In the genomic region with DNA sequence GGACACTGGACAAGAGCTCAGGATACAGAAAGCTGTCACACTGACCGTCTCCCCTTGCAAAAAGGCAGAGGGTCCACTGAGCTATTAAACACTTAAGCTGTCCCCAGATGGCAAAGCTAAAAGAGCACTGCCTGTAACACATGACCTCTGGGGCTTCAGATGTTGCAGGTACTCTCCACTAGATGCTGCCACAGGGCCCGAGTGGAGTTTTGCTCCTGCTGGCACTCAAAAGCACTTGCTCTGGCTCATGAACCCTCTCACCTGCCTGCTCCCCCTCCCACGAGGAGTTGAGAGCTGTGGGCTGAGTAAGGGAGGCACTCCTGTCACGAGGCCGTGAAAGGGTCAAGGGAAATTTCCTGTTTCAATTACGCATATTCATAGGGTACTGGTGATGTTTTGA, we compare ENCODE assay signal across 19 cellular contexts.
DNase-seq lines count a peak whose midpoint lies in the region; ATAC-seq and TF ChIP-seq lines count a peak whose summit lies in the region.
"Had no signal": no experiment of that assay in that cellular context is flagged by ENCODE, and none has a peak within 500 bp of the region (broad histone marks: within the 10 kb centered on the region; RNA-seq: fewer than 3 reads in every experiment).

No MANE protein-coding gene starts in this region.

- H3K27me3 Mint-ChIP-seq in GM23338 (ENCODE audit: insufficient read depth, low read depth, poor library complexity), result peaks cover 1% of the 10 kb centered on the region

- H3K36me3 ChIP-seq in GM23338 (ENCODE audit: insufficient read depth) (0 out of 2 replicates have a peak, but pooled peaks cover 6% of the 10 kb centered on the region), PC-3 (ENCODE audit: low read depth, low read length) (peaks cover 4% of the 10 kb centered on the region; the same call in 1 of the 2 replicates), lung (ENCODE audit: control insufficient read depth in 2 of 2, insufficient read depth in 2 of 2, low read length in 2 of 2) (no peaks in the 10 kb centered on the region)

- H3K4me1 ChIP-seq in GM23338 (ENCODE audit: insufficient read depth) (no peaks in the 10 kb centered on the region), PC-3 (ENCODE audit: insufficient read depth, low read length) (no peaks in the 10 kb centered on the region), lung (ENCODE audit: control insufficient read depth in 2 of 2, insufficient read depth in 2 of 2, low read length in 2 of 2) (peaks cover 10 to 21% of the 10 kb centered on the region in 2 donors)

- H3K9ac ChIP-seq in PC-3 (ENCODE audit: low read length), result no peak overlapping the region
- H3K9ac ChIP-seq: KMS-11 had no signal

- H3K27me3 ChIP-seq in GM23338 (ENCODE audit: insufficient read depth) (no peaks in the 10 kb centered on the region), PC-3 (ENCODE audit: low read length) (no peaks in the 10 kb centered on the region), lung (ENCODE audit: control insufficient read depth, insufficient read depth) (no peaks in the 10 kb centered on the region)
- H3K27me3 ChIP-seq: spleen, testis had no signal

- DNase-seq in GM10248 (ENCODE audit: extremely low spot score) (no peak), GM23338 (ENCODE audit: low spot score) (peak; percentile 10), PC-3 (no peak), lung (ENCODE audit: low spot score) (no peak)
- DNase-seq: activated CD4-positive, alpha-beta memory T cell treated with anti-CD3 and anti-CD28 coated beads, Interleukin-2, amount 10 ng/mL, durations not matched to agents 7 days and 5 days; activated naive CD4-positive, alpha-beta T cell treated with anti-CD3 and anti-CD28 coated beads, Interleukin-2, amount 50 U/mL, for 16 hours; activated T-cell treated with anti-CD3 and anti-CD28 coated beads, Interleukin-2, amount 50 U/mL, for 4 hours; HCEC 1CT; NCI-H1417; NCI-H226; psoas muscle; spleen; testis had no signal

- POLR2A ChIA-PET in GM10248 (lab: Yijun Ruan, JAX) (interaction anchor here (0.6 kb wide), 1 partner anchor 581 kb away, joined by 3 read pairs; no protein-coding TSS in a partner anchor), PC-3 (lab: Charles Lee; ENCODE audit: unreplicated experiment) (no interaction called here)

- H4K20me1 ChIP-seq in GM23338 (replicated peaks; ENCODE audit: insufficient read depth), result no peaks in the 10 kb centered on the region
- H4K20me1 ChIP-seq in PC-3 (ENCODE audit: low read length), result no peaks in the 10 kb centered on the region

- H3K79me2 ChIP-seq in GM23338 (replicated peaks; ENCODE audit: insufficient read depth) (no peaks in the 10 kb centered on the region), PC-3 (ENCODE audit: low read length) (no peaks in the 10 kb centered on the region)

- H3K9me3 Mint-ChIP-seq in GM23338, result peaks cover 26% of the 10 kb centered on the region

- BruUV-seq in PC-3 (replicated peaks; lab: Mats Ljungman, UMichigan), result no TSS peak

- H3K4me3 ChIP-seq in GM23338, result no peak overlapping the region
- H3K4me3 ChIP-seq in PC-3 (ENCODE audit: low read length), result no peak overlapping the region
- no peak overlapping the region for H3K4me3 ChIP-seq in lung
- H3K4me3 ChIP-seq: psoas muscle, spleen, testis had no signal

- H3K27ac ChIP-seq in GM23338 (ENCODE audit: low read depth) (no peak overlapping the region), PC-3 (ENCODE audit: low read length) (no peak overlapping the region), lung (ENCODE audit: low read depth in 1 of 2, low read length in 1 of 2) (no peak overlapping the region)
- H3K27ac ChIP-seq: KMS-11, psoas muscle, spleen, testis had no signal

- no peak overlapping the region for H3K4me3 Mint-ChIP-seq in GM23338
- H3K4me3 Mint-ChIP-seq: activated CD4-positive, alpha-beta memory T cell treated with anti-CD3 and anti-CD28 coated beads, Interleukin-2, amount 10 ng/mL, durations not matched to agents 7 days and 5 days; activated T-cell treated with anti-CD3 and anti-CD28 coated beads, Interleukin-2, amount 50 U/mL, for 4 hours; mesothelial cell of epicardium; T-helper 1 cell treated with Interleukin-12 subunit alpha and Interleukin-12 subunit beta and Interleukin-4 antibody, amounts not matched to agents 30 μg/mL and 1 μg/mL, for 36 hours had no signal

- H2AFZ ChIP-seq in GM23338 (no peak overlapping the region), PC-3 (ENCODE audit: low read length) (no peak overlapping the region)

- CTCF ChIA-PET in GM10248 (lab: Yijun Ruan, JAX), result interaction anchor here (0.9 to 3.6 kb wide), 6 partner anchors 9 to 56 kb away, joined by 3 to 16 read pairs (median 4); no protein-coding TSS in a partner anchor
- CTCF ChIA-PET in PC-3 (lab: Charles Lee), result interaction anchor here (0.6 kb wide), 1 partner anchor 30 kb away, joined by 4 read pairs; no protein-coding TSS in a partner anchor

- H3F3A ChIP-seq in GM23338 (replicated peaks; ENCODE audit: low read depth) (no peaks in the 10 kb centered on the region), PC-3 (ENCODE audit: low read length, unreplicated experiment) (no peaks in the 10 kb centered on the region)

- H3K36me3 Mint-ChIP-seq in GM23338 (ENCODE audit: low read depth), result peaks cover 5% of the 10 kb centered on the region; the same call in 1 of the 3 replicates

- TF ChIP-seq CTCF in GM10248 (IDR thresholded peaks at IDR 0.05; ENCODE audit: control extremely low read depth, extremely low read depth, low read depth, missing control alignments), result peak; percentile 3
- no peak for TF ChIP-seq CTCF in GM23338 (conservative IDR thresholded peaks at IDR 0.05; ENCODE audit: low read depth in 2 of 2)
- TF ChIP-seq CTCF in PC-3 (conservative IDR thresholded peaks at IDR 0.05; ENCODE audit: low read depth, low read length), result peak; percentile 24; the same call in 1 of the 2 replicates
- no peak for TF ChIP-seq CTCF in lung (IDR thresholded peaks at IDR 0.05; ENCODE audit: control extremely low read depth, extremely low read depth)

- H3K4me2 ChIP-seq in GM23338 (no peak overlapping the region), PC-3 (ENCODE audit: low read length) (no peak overlapping the region)
- H3K4me2 ChIP-seq: KMS-11 had no signal

- peaks cover 6% of the 10 kb centered on the region; the same call in 1 of the 2 replicates for H3K9me2 ChIP-seq in GM23338 (ENCODE audit: insufficient read depth)
- no peaks in the 10 kb centered on the region for H3K9me2 ChIP-seq in PC-3 (replicated peaks; ENCODE audit: low read length)

- H3K27ac Mint-ChIP-seq in GM23338, result no peak overlapping the region
- H3K27ac Mint-ChIP-seq: activated CD4-positive, alpha-beta memory T cell treated with anti-CD3 and anti-CD28 coated beads, Interleukin-2, amount 10 ng/mL, durations not matched to agents 7 days and 5 days; mesothelial cell of epicardium; T-helper 1 cell treated with Interleukin-12 subunit alpha and Interleukin-12 subunit beta and Interleukin-4 antibody, amounts not matched to agents 30 μg/mL and 1 μg/mL, for 36 hours had no signal

- WGBS in lung, 2 donors, result 77 to 85% methylated on average over 6 of the region's 6 CpGs

- intact Hi-C loops in PC-3 (cut with micrococcal nuclease), result no loop called here

- H3K9me3 ChIP-seq in PC-3 (ENCODE audit: low read length) (peaks cover 4% of the 10 kb centered on the region; the same call in 1 of the 2 replicates), lung (ENCODE audit: control insufficient read depth in 2 of 2, insufficient read depth in 1 of 2, low read length in 1 of 2) (peaks cover 2% of the 10 kb centered on the region in 2 donors)
- H3K9me3 ChIP-seq: testis had no signal

- no peaks in the 10 kb centered on the region for H3K4me1 Mint-ChIP-seq in GM23338
- H3K4me1 Mint-ChIP-seq: activated CD4-positive, alpha-beta memory T cell treated with anti-CD3 and anti-CD28 coated beads, Interleukin-2, amount 10 ng/mL, durations not matched to agents 7 days and 5 days had no signal

- peak; percentile 41; the same call in 2 of the 3 replicates for ATAC-seq in GM23338
- ATAC-seq in PC-3, result no peak
- ATAC-seq in lung (ENCODE audit: insufficient read depth, low FRiP score), result peak; percentile 38
- no peak for ATAC-seq in HG02798 (IDR thresholded peaks at IDR 0.05; ENCODE audit: poor library complexity, unreplicated experiment)
- ATAC-seq in HG03460 (IDR thresholded peaks at IDR 0.05; ENCODE audit: unreplicated experiment), result no peak
- ATAC-seq in GM18873 (IDR thresholded peaks at IDR 0.05; ENCODE audit: low FRiP score, unreplicated experiment), result no peak
- ATAC-seq: activated T-cell treated with anti-CD3 and anti-CD28 coated beads, Interleukin-2, amount 50 U/mL, for 4 hours; psoas muscle had no signal

TF ChIP-seq in GM23338, 12 proteins besides CTCF, POLR2A, EP300 and RAD21 (continues in another document):
- TF ChIP-seq ZNF331 (CRISPR knock-in tag; IDR thresholded peaks at IDR 0.05; ENCODE audit: low read depth), result no peak
- no peak for TF ChIP-seq NANOG (IDR thresholded peaks at IDR 0.05; ENCODE audit: borderline replicate concordance)
- TF ChIP-seq, protein P1, sequence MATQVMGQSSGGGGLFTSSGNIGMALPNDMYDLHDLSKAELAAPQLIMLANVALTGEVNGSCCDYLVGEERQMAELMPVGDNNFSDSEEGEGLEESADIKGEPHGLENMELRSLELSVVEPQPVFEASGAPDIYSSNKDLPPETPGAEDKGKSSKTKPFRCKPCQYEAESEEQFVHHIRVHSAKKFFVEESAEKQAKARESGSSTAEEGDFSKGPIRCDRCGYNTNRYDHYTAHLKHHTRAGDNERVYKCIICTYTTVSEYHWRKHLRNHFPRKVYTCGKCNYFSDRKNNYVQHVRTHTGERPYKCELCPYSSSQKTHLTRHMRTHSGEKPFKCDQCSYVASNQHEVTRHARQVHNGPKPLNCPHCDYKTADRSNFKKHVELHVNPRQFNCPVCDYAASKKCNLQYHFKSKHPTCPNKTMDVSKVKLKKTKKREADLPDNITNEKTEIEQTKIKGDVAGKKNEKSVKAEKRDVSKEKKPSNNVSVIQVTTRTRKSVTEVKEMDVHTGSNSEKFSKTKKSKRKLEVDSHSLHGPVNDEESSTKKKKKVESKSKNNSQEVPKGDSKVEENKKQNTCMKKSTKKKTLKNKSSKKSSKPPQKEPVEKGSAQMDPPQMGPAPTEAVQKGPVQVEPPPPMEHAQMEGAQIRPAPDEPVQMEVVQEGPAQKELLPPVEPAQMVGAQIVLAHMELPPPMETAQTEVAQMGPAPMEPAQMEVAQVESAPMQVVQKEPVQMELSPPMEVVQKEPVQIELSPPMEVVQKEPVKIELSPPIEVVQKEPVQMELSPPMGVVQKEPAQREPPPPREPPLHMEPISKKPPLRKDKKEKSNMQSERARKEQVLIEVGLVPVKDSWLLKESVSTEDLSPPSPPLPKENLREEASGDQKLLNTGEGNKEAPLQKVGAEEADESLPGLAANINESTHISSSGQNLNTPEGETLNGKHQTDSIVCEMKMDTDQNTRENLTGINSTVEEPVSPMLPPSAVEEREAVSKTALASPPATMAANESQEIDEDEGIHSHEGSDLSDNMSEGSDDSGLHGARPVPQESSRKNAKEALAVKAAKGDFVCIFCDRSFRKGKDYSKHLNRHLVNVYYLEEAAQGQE (IDR thresholded peaks at IDR 0.05; ENCODE audit: unreplicated experiment), result no peak
- TF ChIP-seq EZH2 (IDR thresholded peaks at IDR 0.05; ENCODE audit: low read depth, unreplicated experiment), result no peak
- no peak for TF ChIP-seq POLR2AphosphoS5 (IDR thresholded peaks at IDR 0.05; ENCODE audit: low read depth)
- TF ChIP-seq STAT1 (IDR thresholded peaks at IDR 0.05; ENCODE audit: unreplicated experiment), result no peak
- TF ChIP-seq CREB1 (CRISPR knock-in tag; IDR thresholded peaks at IDR 0.05; ENCODE audit: low read depth), result no peak

Comparison
In these comparisons a context has a peak if more than half of its experiments do, and no peak if none do; other contexts are left out.
1. CTCF ChIP-seq: peak in GM10248 (single experiment) and PC-3 (single experiment); none in GM23338 (0 of 2) and lung (single experiment).
2. ATAC-seq: peak in GM23338 (single experiment) and lung (single experiment); none in PC-3 (single experiment), HG02798 (single experiment), HG03460 (single experiment) and GM18873 (single experiment).